Comparison of ENCODE assay signal across 25 cellular contexts in the genomic region with DNA sequence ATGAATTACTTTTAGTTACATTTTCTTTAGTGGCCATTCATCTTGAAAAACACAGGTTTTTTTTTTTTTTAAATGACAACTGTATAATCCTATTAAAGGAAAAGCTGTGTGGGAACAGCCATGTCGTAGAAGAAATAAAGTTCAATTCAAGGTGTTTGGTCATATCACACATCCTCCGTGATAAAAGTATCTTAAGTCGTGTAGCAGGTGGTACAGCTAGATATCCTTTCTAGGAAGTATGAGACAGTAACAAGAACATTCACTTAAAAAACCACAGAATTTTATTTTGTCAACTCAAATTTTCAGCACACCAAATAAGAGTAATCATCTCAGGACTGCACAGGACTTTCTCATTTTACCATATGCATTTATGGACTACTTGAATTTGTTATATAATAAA.
"Had no signal": no experiment of that assay in that cellular context is flagged by ENCODE, and none has a peak within 500 bp of the region (broad histone marks: within the 10 kb centered on the region; RNA-seq: fewer than 3 reads in every experiment).

No MANE protein-coding gene starts in this region.

- DNase-seq: kidney glomerular epithelial cell; left cardiac atrium; left ventricle myocardium superior; lower lobe of right lung; mammary epithelial cell; mesenchymal stem cell; naive thymus-derived CD8-positive, alpha-beta T cell; nucleus accumbens; pancreas; posterior cingulate gyrus; retina; right cardiac atrium; stimulated activated CD4-positive, alpha-beta T cell treated with anti-CD3 and anti-CD28 coated beads, Interleukin-12 subunit alpha, Interleukin-12 subunit beta, amount 100 ng/mL, for 4 hours; stimulated activated CD4-positive, alpha-beta T cell treated with anti-CD3 and anti-CD28 coated beads, Interleukin-15, amount 100 ng/mL, for 24 hours; stimulated activated CD4-positive, alpha-beta T cell treated with anti-CD3 and anti-CD28 coated beads, Interleukin-2, amount 100 ng/mL, for 24 hours; stimulated activated CD4-positive, alpha-beta T cell treated with anti-CD3 and anti-CD28 coated beads, Interleukin-4, amount 100 ng/mL, for 1 hour; stimulated activated naive CD4-positive, alpha-beta T cell; uterus had no signal

- H3K9me3 ChIP-seq: lower lobe of right lung, pancreas, prostate gland, suprapubic skin, tibial nerve, uterus had no signal

- H3K27ac ChIP-seq: lower lobe of right lung, pancreas, prostate gland, skin epidermis, suprapubic skin, tibial nerve, uterus had no signal

- FAIRE-seq: keratinocyte, pancreas had no signal

- ATAC-seq: left cardiac atrium; left lobe of liver; left ventricle myocardium superior; lower lobe of right lung; naive thymus-derived CD8-positive, alpha-beta T cell; pancreas; right cardiac atrium; sciatic nerve had no signal

- H3K36me3 ChIP-seq: lower lobe of right lung, prostate gland, uterus had no signal

- H3K27me3 ChIP-seq: pancreas, suprapubic skin, tibial nerve, uterus had no signal

- H3K4me1 ChIP-seq: lower lobe of right lung, pancreas, prostate gland, suprapubic skin, tibial nerve, uterus had no signal

- H3K4me3 ChIP-seq: lower lobe of right lung, pancreas, prostate gland, skin epidermis, suprapubic skin, tibial nerve, uterus had no signal
